ENCODE assay signal across 1 cellular context in the genomic region with DNA sequence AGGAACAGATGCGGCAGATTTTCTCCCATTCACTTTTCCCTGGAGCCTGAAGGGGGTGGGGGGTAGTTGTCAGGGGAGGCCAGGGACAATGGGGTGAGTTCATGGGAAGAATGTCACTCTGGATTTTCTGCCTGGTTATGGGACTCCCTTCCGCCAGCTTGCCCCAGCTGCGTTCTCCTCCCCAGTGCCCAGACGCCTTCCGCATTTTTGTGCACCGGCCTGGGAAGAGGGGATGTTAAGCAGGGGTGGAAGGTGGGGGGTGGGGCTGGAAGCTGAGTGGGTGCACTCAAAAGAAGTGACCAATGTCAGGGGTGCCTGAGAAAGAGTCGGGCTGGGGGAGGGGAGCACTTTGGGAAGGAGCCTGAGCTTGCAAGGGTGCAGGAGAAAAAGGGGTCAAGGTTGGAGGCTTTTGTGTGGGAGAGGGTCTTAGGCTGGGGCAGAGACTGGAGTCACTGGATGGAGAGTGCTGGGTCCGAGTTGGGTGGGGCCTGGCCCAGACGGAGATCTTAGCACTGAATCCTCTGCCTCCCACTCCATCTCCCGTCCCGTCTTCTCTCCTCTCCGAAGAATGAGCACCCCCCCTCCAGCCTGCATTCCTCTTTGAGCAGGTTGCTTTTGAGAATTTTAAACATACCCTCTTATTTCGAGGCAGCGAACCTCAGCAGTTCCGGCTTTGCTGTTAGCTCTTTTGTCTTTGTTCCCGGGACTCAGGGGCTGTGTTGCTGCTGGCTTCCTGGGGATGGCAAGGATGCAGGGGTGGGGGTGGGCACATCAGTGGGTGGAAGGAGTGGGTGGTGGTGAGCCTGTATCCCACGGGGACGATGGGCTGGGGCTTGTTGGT.
TF ChIP-seq lines count a peak whose summit lies in the region.

No MANE protein-coding gene starts in this region.

TF ChIP-seq in SK-N-SH, 30 proteins besides CTCF, POLR2A, EP300 and RAD21 (continued from another document):
- TF ChIP-seq, protein P1, sequence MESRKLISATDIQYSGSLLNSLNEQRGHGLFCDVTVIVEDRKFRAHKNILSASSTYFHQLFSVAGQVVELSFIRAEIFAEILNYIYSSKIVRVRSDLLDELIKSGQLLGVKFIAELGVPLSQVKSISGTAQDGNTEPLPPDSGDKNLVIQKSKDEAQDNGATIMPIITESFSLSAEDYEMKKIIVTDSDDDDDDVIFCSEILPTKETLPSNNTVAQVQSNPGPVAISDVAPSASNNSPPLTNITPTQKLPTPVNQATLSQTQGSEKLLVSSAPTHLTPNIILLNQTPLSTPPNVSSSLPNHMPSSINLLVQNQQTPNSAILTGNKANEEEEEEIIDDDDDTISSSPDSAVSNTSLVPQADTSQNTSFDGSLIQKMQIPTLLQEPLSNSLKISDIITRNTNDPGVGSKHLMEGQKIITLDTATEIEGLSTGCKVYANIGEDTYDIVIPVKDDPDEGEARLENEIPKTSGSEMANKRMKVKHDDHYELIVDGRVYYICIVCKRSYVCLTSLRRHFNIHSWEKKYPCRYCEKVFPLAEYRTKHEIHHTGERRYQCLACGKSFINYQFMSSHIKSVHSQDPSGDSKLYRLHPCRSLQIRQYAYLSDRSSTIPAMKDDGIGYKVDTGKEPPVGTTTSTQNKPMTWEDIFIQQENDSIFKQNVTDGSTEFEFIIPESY (IDR thresholded peaks at IDR 0.05; ENCODE audit: borderline replicate concordance, low read depth): no peak
- TF ChIP-seq RFX5 (IDR thresholded peaks at IDR 0.05; ENCODE audit: low read length) (0 out of 2 replicates have a peak, but pooled peaks have one; percentile 17), GABPA (IDR thresholded peaks at IDR 0.05; ENCODE audit: low read depth) (no peak), SMC3 (IDR thresholded peaks at IDR 0.05; ENCODE audit: low read depth, low read length) (no peak), FOSL2 (IDR thresholded peaks at IDR 0.05; ENCODE audit: borderline replicate concordance, low read depth) (no peak), RXRA (IDR thresholded peaks at IDR 0.05; ENCODE audit: borderline replicate concordance, low read depth) (no peak), IRF3 (IDR thresholded peaks at IDR 0.05; ENCODE audit: low read depth, low read length) (no peak), USF1 (IDR thresholded peaks at IDR 0.05; ENCODE audit: borderline replicate concordance, low read depth) (no peak), GATA2 (CRISPR knock-in tag; IDR thresholded peaks at IDR 0.05) (no peak), JUND (IDR thresholded peaks at IDR 0.05) (no peak), NFIC (IDR thresholded peaks at IDR 0.05; ENCODE audit: borderline replicate concordance) (no peak), SIN3A (IDR thresholded peaks at IDR 0.05; ENCODE audit: borderline replicate concordance, low read depth, low read length) (no peak), TEAD4 (IDR thresholded peaks at IDR 0.05; ENCODE audit: borderline replicate concordance, insufficient read depth) (no peak), CHD2 (IDR thresholded peaks at IDR 0.05; ENCODE audit: low read length, partially characterized antibody) (no peak), TAF1 (IDR thresholded peaks at IDR 0.05; ENCODE audit: borderline replicate concordance, low read depth, low read length) (no peak), MXI1 (IDR thresholded peaks at IDR 0.05; ENCODE audit: low read depth, low read length) (peak; percentile 49)
- TF ChIP-seq, protein P2, sequence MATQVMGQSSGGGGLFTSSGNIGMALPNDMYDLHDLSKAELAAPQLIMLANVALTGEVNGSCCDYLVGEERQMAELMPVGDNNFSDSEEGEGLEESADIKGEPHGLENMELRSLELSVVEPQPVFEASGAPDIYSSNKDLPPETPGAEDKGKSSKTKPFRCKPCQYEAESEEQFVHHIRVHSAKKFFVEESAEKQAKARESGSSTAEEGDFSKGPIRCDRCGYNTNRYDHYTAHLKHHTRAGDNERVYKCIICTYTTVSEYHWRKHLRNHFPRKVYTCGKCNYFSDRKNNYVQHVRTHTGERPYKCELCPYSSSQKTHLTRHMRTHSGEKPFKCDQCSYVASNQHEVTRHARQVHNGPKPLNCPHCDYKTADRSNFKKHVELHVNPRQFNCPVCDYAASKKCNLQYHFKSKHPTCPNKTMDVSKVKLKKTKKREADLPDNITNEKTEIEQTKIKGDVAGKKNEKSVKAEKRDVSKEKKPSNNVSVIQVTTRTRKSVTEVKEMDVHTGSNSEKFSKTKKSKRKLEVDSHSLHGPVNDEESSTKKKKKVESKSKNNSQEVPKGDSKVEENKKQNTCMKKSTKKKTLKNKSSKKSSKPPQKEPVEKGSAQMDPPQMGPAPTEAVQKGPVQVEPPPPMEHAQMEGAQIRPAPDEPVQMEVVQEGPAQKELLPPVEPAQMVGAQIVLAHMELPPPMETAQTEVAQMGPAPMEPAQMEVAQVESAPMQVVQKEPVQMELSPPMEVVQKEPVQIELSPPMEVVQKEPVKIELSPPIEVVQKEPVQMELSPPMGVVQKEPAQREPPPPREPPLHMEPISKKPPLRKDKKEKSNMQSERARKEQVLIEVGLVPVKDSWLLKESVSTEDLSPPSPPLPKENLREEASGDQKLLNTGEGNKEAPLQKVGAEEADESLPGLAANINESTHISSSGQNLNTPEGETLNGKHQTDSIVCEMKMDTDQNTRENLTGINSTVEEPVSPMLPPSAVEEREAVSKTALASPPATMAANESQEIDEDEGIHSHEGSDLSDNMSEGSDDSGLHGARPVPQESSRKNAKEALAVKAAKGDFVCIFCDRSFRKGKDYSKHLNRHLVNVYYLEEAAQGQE (IDR thresholded peaks at IDR 0.05; ENCODE audit: low read depth, low read length): no peak
